ENCODE assay signal across 1 cellular context in the genomic region with DNA sequence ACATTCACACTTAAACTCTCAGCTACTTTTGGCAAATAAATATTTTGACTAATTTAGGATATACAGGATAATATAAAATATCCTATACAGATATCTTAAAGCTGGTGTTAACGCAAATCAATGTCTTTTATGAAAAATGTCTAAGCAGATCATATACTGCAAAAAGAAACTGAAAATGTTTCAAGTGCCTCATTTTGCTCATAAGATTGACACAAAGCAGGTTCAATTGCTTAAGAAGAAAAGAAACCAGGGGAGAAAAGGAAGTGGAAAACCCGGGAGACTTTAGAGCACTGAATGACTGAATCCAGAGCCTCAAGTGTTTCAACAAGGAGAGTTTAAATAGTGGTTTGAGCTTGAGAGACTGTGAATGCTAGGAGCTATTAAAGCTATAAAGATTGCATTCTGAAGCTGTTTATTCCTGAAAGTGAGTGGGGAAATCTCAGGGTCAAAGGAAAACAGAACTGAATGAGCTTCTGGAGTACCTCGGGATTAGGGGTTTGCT.
TF ChIP-seq lines count a peak whose summit lies in the region.

No MANE protein-coding gene starts in this region.

TF ChIP-seq in GM23338, 12 proteins besides CTCF, POLR2A, EP300 and RAD21 (continued from another document):
- TF ChIP-seq, protein P1, sequence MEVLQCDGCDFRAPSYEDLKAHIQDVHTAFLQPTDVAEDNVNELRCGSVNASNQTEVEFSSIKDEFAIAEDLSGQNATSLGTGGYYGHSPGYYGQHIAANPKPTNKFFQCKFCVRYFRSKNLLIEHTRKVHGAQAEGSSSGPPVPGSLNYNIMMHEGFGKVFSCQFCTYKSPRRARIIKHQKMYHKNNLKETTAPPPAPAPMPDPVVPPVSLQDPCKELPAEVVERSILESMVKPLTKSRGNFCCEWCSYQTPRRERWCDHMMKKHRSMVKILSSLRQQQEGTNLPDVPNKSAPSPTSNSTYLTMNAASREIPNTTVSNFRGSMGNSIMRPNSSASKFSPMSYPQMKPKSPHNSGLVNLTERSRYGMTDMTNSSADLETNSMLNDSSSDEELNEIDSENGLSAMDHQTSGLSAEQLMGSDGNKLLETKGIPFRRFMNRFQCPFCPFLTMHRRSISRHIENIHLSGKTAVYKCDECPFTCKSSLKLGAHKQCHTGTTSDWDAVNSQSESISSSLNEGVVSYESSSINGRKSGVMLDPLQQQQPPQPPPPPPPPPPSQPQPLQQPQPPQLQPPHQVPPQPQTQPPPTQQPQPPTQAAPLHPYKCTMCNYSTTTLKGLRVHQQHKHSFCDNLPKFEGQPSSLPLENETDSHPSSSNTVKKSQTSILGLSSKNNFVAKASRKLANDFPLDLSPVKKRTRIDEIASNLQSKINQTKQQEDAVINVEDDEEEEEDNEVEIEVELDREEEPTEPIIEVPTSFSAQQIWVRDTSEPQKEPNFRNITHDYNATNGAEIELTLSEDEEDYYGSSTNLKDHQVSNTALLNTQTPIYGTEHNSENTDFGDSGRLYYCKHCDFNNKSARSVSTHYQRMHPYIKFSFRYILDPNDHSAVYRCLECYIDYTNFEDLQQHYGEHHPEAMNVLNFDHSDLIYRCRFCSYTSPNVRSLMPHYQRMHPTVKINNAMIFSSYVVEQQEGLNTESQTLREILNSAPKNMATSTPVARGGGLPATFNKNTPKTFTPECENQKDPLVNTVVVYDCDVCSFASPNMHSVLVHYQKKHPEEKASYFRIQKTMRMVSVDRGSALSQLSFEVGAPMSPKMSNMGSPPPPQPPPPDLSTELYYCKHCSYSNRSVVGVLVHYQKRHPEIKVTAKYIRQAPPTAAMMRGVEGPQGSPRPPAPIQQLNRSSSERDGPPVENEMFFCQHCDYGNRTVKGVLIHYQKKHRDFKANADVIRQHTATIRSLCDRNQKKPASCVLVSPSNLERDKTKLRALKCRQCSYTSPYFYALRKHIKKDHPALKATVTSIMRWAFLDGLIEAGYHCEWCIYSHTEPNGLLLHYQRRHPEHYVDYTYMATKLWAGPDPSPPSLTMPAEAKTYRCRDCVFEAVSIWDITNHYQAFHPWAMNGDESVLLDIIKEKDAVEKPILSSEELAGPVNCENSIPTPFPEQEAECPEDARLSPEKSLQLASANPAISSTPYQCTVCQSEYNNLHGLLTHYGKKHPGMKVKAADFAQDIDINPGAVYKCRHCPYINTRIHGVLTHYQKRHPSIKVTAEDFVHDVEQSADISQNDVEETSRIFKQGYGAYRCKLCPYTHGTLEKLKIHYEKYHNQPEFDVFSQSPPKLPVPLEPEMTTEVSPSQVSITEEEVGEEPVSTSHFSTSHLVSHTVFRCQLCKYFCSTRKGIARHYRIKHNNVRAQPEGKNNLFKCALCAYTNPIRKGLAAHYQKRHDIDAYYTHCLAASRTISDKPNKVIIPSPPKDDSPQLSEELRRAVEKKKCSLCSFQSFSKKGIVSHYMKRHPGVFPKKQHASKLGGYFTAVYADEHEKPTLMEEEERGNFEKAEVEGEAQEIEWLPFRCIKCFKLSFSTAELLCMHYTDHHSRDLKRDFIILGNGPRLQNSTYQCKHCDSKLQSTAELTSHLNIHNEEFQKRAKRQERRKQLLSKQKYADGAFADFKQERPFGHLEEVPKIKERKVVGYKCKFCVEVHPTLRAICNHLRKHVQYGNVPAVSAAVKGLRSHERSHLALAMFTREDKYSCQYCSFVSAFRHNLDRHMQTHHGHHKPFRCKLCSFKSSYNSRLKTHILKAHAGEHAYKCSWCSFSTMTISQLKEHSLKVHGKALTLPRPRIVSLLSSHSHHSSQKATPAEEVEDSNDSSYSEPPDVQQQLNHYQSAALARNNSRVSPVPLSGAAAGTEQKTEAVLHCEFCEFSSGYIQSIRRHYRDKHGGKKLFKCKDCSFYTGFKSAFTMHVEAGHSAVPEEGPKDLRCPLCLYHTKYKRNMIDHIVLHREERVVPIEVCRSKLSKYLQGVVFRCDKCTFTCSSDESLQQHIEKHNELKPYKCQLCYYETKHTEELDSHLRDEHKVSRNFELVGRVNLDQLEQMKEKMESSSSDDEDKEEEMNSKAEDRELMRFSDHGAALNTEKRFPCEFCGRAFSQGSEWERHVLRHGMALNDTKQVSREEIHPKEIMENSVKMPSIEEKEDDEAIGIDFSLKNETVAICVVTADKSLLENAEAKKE (CRISPR knock-in tag; IDR thresholded peaks at IDR 0.05) = no peak
- TF ChIP-seq ZNF331 (CRISPR knock-in tag; IDR thresholded peaks at IDR 0.05; ENCODE audit: low read depth) (no peak), NANOG (IDR thresholded peaks at IDR 0.05; ENCODE audit: borderline replicate concordance) (no peak), EZH2 (IDR thresholded peaks at IDR 0.05; ENCODE audit: low read depth, unreplicated experiment) (no peak), EZH2phosphoT487 (IDR thresholded peaks at IDR 0.05; ENCODE audit: unreplicated experiment) (no peak), JUNB (IDR thresholded peaks at IDR 0.05; ENCODE audit: unreplicated experiment) (no peak), ZNF114 (CRISPR knock-in tag; IDR thresholded peaks at IDR 0.05) (no peak), STAT1 (IDR thresholded peaks at IDR 0.05; ENCODE audit: unreplicated experiment) (no peak), POLR2AphosphoS5 (IDR thresholded peaks at IDR 0.05; ENCODE audit: low read depth) (no peak)
- TF ChIP-seq, protein P2, sequence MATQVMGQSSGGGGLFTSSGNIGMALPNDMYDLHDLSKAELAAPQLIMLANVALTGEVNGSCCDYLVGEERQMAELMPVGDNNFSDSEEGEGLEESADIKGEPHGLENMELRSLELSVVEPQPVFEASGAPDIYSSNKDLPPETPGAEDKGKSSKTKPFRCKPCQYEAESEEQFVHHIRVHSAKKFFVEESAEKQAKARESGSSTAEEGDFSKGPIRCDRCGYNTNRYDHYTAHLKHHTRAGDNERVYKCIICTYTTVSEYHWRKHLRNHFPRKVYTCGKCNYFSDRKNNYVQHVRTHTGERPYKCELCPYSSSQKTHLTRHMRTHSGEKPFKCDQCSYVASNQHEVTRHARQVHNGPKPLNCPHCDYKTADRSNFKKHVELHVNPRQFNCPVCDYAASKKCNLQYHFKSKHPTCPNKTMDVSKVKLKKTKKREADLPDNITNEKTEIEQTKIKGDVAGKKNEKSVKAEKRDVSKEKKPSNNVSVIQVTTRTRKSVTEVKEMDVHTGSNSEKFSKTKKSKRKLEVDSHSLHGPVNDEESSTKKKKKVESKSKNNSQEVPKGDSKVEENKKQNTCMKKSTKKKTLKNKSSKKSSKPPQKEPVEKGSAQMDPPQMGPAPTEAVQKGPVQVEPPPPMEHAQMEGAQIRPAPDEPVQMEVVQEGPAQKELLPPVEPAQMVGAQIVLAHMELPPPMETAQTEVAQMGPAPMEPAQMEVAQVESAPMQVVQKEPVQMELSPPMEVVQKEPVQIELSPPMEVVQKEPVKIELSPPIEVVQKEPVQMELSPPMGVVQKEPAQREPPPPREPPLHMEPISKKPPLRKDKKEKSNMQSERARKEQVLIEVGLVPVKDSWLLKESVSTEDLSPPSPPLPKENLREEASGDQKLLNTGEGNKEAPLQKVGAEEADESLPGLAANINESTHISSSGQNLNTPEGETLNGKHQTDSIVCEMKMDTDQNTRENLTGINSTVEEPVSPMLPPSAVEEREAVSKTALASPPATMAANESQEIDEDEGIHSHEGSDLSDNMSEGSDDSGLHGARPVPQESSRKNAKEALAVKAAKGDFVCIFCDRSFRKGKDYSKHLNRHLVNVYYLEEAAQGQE (IDR thresholded peaks at IDR 0.05; ENCODE audit: unreplicated experiment) = no peak
- TF ChIP-seq, protein P3, sequence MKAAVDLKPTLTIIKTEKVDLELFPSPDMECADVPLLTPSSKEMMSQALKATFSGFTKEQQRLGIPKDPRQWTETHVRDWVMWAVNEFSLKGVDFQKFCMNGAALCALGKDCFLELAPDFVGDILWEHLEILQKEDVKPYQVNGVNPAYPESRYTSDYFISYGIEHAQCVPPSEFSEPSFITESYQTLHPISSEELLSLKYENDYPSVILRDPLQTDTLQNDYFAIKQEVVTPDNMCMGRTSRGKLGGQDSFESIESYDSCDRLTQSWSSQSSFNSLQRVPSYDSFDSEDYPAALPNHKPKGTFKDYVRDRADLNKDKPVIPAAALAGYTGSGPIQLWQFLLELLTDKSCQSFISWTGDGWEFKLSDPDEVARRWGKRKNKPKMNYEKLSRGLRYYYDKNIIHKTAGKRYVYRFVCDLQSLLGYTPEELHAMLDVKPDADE (IDR thresholded peaks at IDR 0.05) = no peak
TF ChIP-seq in GM23338: peak in this region for 0.
